8 cellular contexts compared by ENCODE assay signal in the genomic region with DNA sequence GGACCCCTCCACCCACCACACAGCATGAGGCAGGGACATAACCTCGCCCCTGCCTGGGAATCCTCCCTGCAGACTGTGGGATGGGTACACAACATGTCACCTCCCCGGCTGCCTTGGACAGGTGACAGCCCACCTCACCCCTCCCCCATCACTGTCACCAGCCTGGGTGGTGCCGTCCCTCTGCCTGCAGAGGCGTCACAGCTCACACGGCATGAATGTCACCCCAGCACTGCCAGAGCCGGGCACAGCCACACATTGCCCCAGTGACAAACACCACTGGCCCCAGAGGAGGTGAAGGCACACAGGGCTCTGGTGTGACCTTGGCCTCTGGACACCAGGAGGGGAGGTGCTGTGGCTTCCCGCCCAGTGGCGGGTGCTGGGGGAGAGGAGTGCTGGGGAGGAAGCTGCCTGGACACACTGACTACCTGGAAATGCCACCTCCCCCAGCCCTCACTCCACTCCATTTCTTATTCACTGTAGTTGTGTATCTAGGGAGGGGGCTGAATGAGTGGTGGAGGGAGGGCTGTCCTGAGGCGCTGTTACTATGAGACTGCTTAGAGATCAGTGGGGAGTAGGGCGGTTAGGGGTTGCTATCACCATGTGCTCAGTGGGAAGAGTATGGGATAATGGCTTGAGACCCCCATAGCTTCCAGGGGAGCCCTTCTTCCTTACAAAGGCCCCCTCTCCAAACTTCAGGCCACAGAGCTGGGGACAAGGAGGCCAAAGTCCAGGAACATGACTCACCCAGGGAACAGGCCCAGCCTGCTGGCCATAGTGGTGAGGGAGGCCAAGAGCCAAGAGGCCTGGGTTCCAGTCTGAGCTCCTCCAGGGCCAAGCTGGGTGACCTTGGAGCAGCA. TPM values are rescaled to one million over a fixed set of nuclear protein-coding genes. Genes with fewer than 3 reads are reported as not detected.
DNase-seq lines count a peak whose midpoint lies in the region; ATAC-seq and TF ChIP-seq lines count a peak whose summit lies in the region.

No MANE protein-coding gene starts in this region.

- H3K9me3 ChIP-seq in PC-3 (ENCODE audit: low read length), result no peaks in the 10 kb centered on the region
- H3K9me3 ChIP-seq in gastroesophageal sphincter, result no peaks in the 10 kb centered on the region
- no peaks in the 10 kb centered on the region for H3K9me3 ChIP-seq in neural progenitor cell (ENCODE audit: low read depth)

- no TSS peak for BruUV-seq in PC-3 (replicated peaks; lab: Mats Ljungman, UMichigan)

- CTCF ChIA-PET in PC-3 (lab: Charles Lee), result interaction anchor here (0.9 to 1.2 kb wide), 2 partner anchors 36 to 147 kb away, joined by 3 to 8 read pairs; no protein-coding TSS in a partner anchor

- no peak for TF ChIP-seq POLR2A in gastroesophageal sphincter (IDR thresholded peaks at IDR 0.05)

- H3K4me2 ChIP-seq in PC-3 (ENCODE audit: low read length) (peak overlapping the region; percentile 84), neural progenitor cell (no peak overlapping the region)

- H2AFZ ChIP-seq in PC-3 (ENCODE audit: low read length), result no peak overlapping the region
- H2AFZ ChIP-seq in neural progenitor cell (replicated peaks), result no peak overlapping the region

- H3F3A ChIP-seq in PC-3 (ENCODE audit: low read length, unreplicated experiment) (peaks cover 4% of the 10 kb centered on the region), neural progenitor cell (ENCODE audit: low read depth) (peaks cover 71% of the 10 kb centered on the region)

- peak overlapping the region; percentile 93 for H3K27ac Mint-ChIP-seq in neural progenitor cell

- H3K27ac ChIP-seq in PC-3 (ENCODE audit: low read length), result peak overlapping the region; percentile 90
- peak overlapping the region; percentile 54 to 98 (median 94) for H3K27ac ChIP-seq in gastroesophageal sphincter
- peak overlapping the region; percentile 24 for H3K27ac ChIP-seq in neural progenitor cell

- H3K4me1 ChIP-seq in PC-3 (ENCODE audit: insufficient read depth, low read length) (peaks cover 41% of the 10 kb centered on the region), gastroesophageal sphincter (peaks cover 39 to 100% (median 85%) of the 10 kb centered on the region in 3 donors), neural progenitor cell (peaks cover 81% of the 10 kb centered on the region)

- H3K27me3 Mint-ChIP-seq in neural progenitor cell (ENCODE audit: insufficient read depth, low read depth), result peaks cover 6% of the 10 kb centered on the region

- intact Hi-C loops in PC-3 (cut with micrococcal nuclease), result no loop called here

- H3K9ac ChIP-seq in PC-3 (ENCODE audit: low read length) (peak overlapping the region; percentile 55), neural progenitor cell (no peak overlapping the region)

- TF ChIP-seq EP300 in gastroesophageal sphincter (IDR thresholded peaks at IDR 0.05), result no peak

- H3K36me3 ChIP-seq in PC-3 (ENCODE audit: low read depth, low read length), result peaks cover 4% of the 10 kb centered on the region; the same call in 1 of the 2 replicates
- H3K36me3 ChIP-seq in gastroesophageal sphincter, result peaks cover 0 to 3% of the 10 kb centered on the region in 2 donors
- H3K36me3 ChIP-seq in neural progenitor cell, result no peaks in the 10 kb centered on the region

- no peak for TF ChIP-seq CTCF in PC-3 (conservative IDR thresholded peaks at IDR 0.05; ENCODE audit: low read depth, low read length)
- TF ChIP-seq CTCF in gastroesophageal sphincter (IDR thresholded peaks at IDR 0.05), result no peak
- no peak for TF ChIP-seq CTCF in neural progenitor cell (IDR thresholded peaks at IDR 0.05)

- peak overlapping the region; percentile 74 for H3K4me3 Mint-ChIP-seq in neural progenitor cell

- peak; percentile 78 for DNase-seq in AG20443 (ENCODE audit: low spot score)
- peak; percentile 70 for DNase-seq in PC-3
- no peak for DNase-seq in neural progenitor cell (ENCODE audit: low spot score)
- DNase-seq in AML-193 (lab: John Stamatoyannopoulos, UW), result no peak

- H3K79me2 ChIP-seq in PC-3 (ENCODE audit: low read length), result peaks cover 72% of the 10 kb centered on the region
- H3K79me2 ChIP-seq in neural progenitor cell (ENCODE audit: low read depth), result peaks cover 86% of the 10 kb centered on the region

- peaks cover 90% of the 10 kb centered on the region for H3K4me1 Mint-ChIP-seq in neural progenitor cell

- no peaks in the 10 kb centered on the region for H3K27me3 ChIP-seq in PC-3 (ENCODE audit: low read length)
- H3K27me3 ChIP-seq in gastroesophageal sphincter, result no peaks in the 10 kb centered on the region
- H3K27me3 ChIP-seq in neural progenitor cell, result no peaks in the 10 kb centered on the region

- H3K4me3 ChIP-seq in PC-3 (ENCODE audit: low read length) (peak overlapping the region; percentile 53; the same call in 1 of the 2 replicates), gastroesophageal sphincter (no peak overlapping the region), neural progenitor cell (no peak overlapping the region)

- no peaks in the 10 kb centered on the region for H3K9me2 ChIP-seq in PC-3 (replicated peaks; ENCODE audit: low read length)

- 45% methylated on average over 2 of the region's 10 CpGs; no CpG with 5 or more reads in 1 of the 2 donors for WGBS in gastroesophageal sphincter (ENCODE audit: low coverage in 1 of 2), 2 donors

- ATAC-seq in PC-3, result peak; percentile 42
- peak; percentile 42 for ATAC-seq in gastroesophageal sphincter
- no peak for ATAC-seq in HG03378 (IDR thresholded peaks at IDR 0.05; ENCODE audit: unreplicated experiment)
- ATAC-seq in HG03135 (IDR thresholded peaks at IDR 0.05; ENCODE audit: unreplicated experiment), result no peak
- no peak for ATAC-seq in GM18517 (IDR thresholded peaks at IDR 0.05; ENCODE audit: unreplicated experiment)

- H4K20me1 ChIP-seq in PC-3 (ENCODE audit: low read length) (no peaks in the 10 kb centered on the region), neural progenitor cell (ENCODE audit: low read depth) (peaks cover 95% of the 10 kb centered on the region)

- H3K36me3 Mint-ChIP-seq in neural progenitor cell, result no peaks in the 10 kb centered on the region

- no peaks in the 10 kb centered on the region for H3K9me3 Mint-ChIP-seq in neural progenitor cell

- POLR2A ChIA-PET in PC-3 (lab: Charles Lee; ENCODE audit: unreplicated experiment), result interaction anchor here (0.6 kb wide), 1 partner anchor 1126 kb away, joined by 3 read pairs; no protein-coding TSS in a partner anchor

RNA-seq across cellular contexts. Expression of gene AHDC1, which starts 40.3 kb away (rescaled TPM):
- 15.2 and 20.4 TPM in 2 replicates for total RNA-seq in PC-3 (2014; rRNA removed)
- 10 to 100 TPM; 18.2 to 50.3 (median 27.7) TPM for total RNA-seq in gastroesophageal sphincter
- 7.0 and 26.5 TPM in 2 replicates for total RNA-seq in neural progenitor cell (ENCODE audit: low replicate concordance)

Comparison
In these comparisons a context has a peak if more than half of its experiments do, and no peak if none do; other contexts are left out.
1. DNase-seq: peak in AG20443 (single experiment) and PC-3 (single experiment); none in neural progenitor cell (single experiment) and AML-193 (0 of 2).
2. ATAC-seq: peak in PC-3 (single experiment) and gastroesophageal sphincter (single experiment); none in HG03378 (single experiment), HG03135 (single experiment) and GM18517 (single experiment).
3. H3K27ac ChIP-seq: peak in every context shown above with its lines; median percentile 94 in gastroesophageal sphincter; 90 in PC-3; 24 in neural progenitor cell.